Comparison of ENCODE assay signal across 21 cellular contexts in genomic region chr13:112217431-112217830, GRCh38.
"Had no signal": no experiment of that assay in that cellular context is flagged by ENCODE, and none has a peak within 500 bp of the region (broad histone marks: within the 10 kb centered on the region; RNA-seq: fewer than 3 reads in every experiment).

No MANE protein-coding gene starts in this region.

- H3K4me3 ChIP-seq: dorsolateral prefrontal cortex, esophagus squamous epithelium, lower lobe of right lung, prostate gland, right atrium auricular region, sigmoid colon, thoracic aorta, tibial nerve, upper lobe of right lung, vagina had no signal

- H3K4me1 ChIP-seq: esophagus squamous epithelium, lower lobe of right lung, prostate gland, right atrium auricular region, sigmoid colon, tibial nerve, upper lobe of right lung, vagina had no signal

- H3K36me3 Mint-ChIP-seq: natural killer cell; stimulated activated naive B cell treated with anti-CD40 and anti-IgM and Interleukin-4, amounts not matched to agents 10 μg/mL and 1 μg/mL and 100 μg/mL, for 72 hours had no signal

- H3K4me3 Mint-ChIP-seq: natural killer cell; neural crest cell; stimulated activated naive B cell treated with anti-CD40 and anti-IgM and Interleukin-4, amounts not matched to agents 10 μg/mL and 1 μg/mL and 100 μg/mL, for 72 hours; stimulated activated naive CD8-positive, alpha-beta T cell treated with anti-CD3 and anti-CD28 coated beads, Interleukin-15, Interleukin-2, amounts not matched to agents 100 ng/mL and 50 ng/mL, for 24 hours had no signal

- DNase-seq: cerebellar nuclear complex; dorsolateral prefrontal cortex; effector CD4-positive, alpha-beta T cell; esophagus squamous epithelium; head of caudate nucleus; left ventricle myocardium superior; lower lobe of right lung; natural killer cell; nucleus accumbens; sigmoid colon; stimulated activated naive B cell treated with anti-CD40 and anti-IgM and Interleukin-4, amounts not matched to agents 10 μg/mL and 1 μg/mL and 100 μg/mL, for 72 hours; upper lobe of right lung had no signal

- H3K9me3 ChIP-seq: esophagus squamous epithelium, lower lobe of right lung, prostate gland, right atrium auricular region, sigmoid colon, thoracic aorta, tibial nerve, upper lobe of right lung, vagina had no signal

- H3K4me1 Mint-ChIP-seq: natural killer cell; stimulated activated naive B cell treated with anti-CD40 and anti-IgM and Interleukin-4, amounts not matched to agents 10 μg/mL and 1 μg/mL and 100 μg/mL, for 72 hours had no signal

- H3K27me3 ChIP-seq: right atrium auricular region, tibial nerve, vagina had no signal

- FAIRE-seq: frontal cortex, keratinocyte had no signal

- H3K27ac Mint-ChIP-seq: natural killer cell; stimulated activated naive B cell treated with anti-CD40 and anti-IgM and Interleukin-4, amounts not matched to agents 10 μg/mL and 1 μg/mL and 100 μg/mL, for 72 hours; stimulated activated naive CD8-positive, alpha-beta T cell treated with anti-CD3 and anti-CD28 coated beads, Interleukin-15, Interleukin-2, amounts not matched to agents 100 ng/mL and 50 ng/mL, for 24 hours had no signal

- H3K27me3 Mint-ChIP-seq: stimulated activated naive B cell treated with anti-CD40 and anti-IgM and Interleukin-4, amounts not matched to agents 10 μg/mL and 1 μg/mL and 100 μg/mL, for 72 hours; stimulated activated naive CD8-positive, alpha-beta T cell treated with anti-CD3 and anti-CD28 coated beads, Interleukin-15, Interleukin-2, amounts not matched to agents 100 ng/mL and 50 ng/mL, for 24 hours had no signal

- H3K27ac ChIP-seq: dorsolateral prefrontal cortex, esophagus squamous epithelium, lower lobe of right lung, prostate gland, right atrium auricular region, sigmoid colon, thoracic aorta, tibial nerve, upper lobe of right lung, vagina had no signal

- H3K9me3 Mint-ChIP-seq: natural killer cell; neural crest cell; stimulated activated naive B cell treated with anti-CD40 and anti-IgM and Interleukin-4, amounts not matched to agents 10 μg/mL and 1 μg/mL and 100 μg/mL, for 72 hours; stimulated activated naive CD8-positive, alpha-beta T cell treated with anti-CD3 and anti-CD28 coated beads, Interleukin-15, Interleukin-2, amounts not matched to agents 100 ng/mL and 50 ng/mL, for 24 hours had no signal

- ATAC-seq: left ventricle myocardium superior; lower lobe of right lung; stimulated activated naive B cell treated with anti-CD40 and anti-IgM and Interleukin-4, amounts not matched to agents 10 μg/mL and 1 μg/mL and 100 μg/mL, for 72 hours; upper lobe of right lung had no signal

- H3K36me3 ChIP-seq: esophagus squamous epithelium, lower lobe of right lung, prostate gland, right atrium auricular region, sigmoid colon, thoracic aorta, tibial nerve, upper lobe of right lung, vagina had no signal
